ENCODE assay signal across 1 cellular context in the genomic region with DNA sequence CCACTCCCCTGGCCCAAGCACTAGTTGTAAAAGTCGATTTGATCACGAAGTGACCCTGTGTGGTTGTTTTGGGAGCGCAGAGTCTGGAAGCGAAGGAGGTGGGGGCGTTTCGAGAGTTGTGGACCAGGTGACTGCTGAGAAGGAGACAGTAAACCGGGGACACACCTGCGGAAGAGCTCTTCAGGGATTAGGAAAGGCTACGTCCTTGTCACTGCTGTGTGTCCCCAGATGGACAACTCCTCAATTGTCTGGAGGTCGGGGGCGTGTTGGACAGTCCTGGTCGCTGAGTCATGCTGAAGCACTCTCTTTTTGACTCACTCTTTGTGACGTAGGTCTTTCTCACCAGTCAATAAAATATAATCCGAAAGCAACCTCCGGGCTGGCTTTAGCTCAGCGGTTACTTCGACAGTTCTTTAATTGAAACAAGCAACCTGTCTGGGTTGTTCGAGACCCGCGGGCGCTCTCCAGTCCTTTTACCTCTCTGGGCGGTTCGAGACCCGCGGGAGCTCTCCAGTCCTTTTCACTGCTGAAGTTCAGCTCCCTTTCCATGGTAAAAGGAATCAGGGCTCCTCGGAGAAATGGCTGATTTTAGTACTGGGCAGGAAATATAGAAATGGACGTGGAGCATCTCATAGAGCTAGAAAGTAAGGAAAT.
TF ChIP-seq lines count a peak whose summit lies in the region.

No MANE protein-coding gene starts in this region.

TF ChIP-seq in GM12878, 131 proteins besides CTCF, POLR2A, EP300 and RAD21 (continued from another document and continues in another):
- TF ChIP-seq, protein P1, sequence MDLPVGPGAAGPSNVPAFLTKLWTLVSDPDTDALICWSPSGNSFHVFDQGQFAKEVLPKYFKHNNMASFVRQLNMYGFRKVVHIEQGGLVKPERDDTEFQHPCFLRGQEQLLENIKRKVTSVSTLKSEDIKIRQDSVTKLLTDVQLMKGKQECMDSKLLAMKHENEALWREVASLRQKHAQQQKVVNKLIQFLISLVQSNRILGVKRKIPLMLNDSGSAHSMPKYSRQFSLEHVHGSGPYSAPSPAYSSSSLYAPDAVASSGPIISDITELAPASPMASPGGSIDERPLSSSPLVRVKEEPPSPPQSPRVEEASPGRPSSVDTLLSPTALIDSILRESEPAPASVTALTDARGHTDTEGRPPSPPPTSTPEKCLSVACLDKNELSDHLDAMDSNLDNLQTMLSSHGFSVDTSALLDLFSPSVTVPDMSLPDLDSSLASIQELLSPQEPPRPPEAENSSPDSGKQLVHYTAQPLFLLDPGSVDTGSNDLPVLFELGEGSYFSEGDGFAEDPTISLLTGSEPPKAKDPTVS (IDR thresholded peaks at IDR 0.05; ENCODE audit: low read depth, low read length) = no peak
- TF ChIP-seq ZNF24 (IDR thresholded peaks at IDR 0.05) (peak; percentile 100), FOXM1 (IDR thresholded peaks at IDR 0.05; ENCODE audit: low read depth, low read length) (no peak), SIX5 (IDR thresholded peaks at IDR 0.05; ENCODE audit: low read depth, low read length, severe bottlenecking) (no peak), KDM1A (IDR thresholded peaks at IDR 0.05; ENCODE audit: borderline replicate concordance) (no peak), ZBED1 (IDR thresholded peaks at IDR 0.05; ENCODE audit: borderline replicate concordance) (peak; percentile 54; the same call in 1 of the 2 replicates), ETV6 (conservative IDR thresholded peaks at IDR 0.05 in 1 of 2, IDR thresholded peaks at IDR 0.05 in 1 of 2; ENCODE audit: borderline replicate concordance in 1 of 2, low read depth in 1 of 2) (peak in 1 of 2 experiments; percentile 60; a peak in 1 of 4 replicates), CREM (IDR thresholded peaks at IDR 0.05; ENCODE audit: low read depth) (peak; percentile 99), HCFC1 (IDR thresholded peaks at IDR 0.05; ENCODE audit: low read length) (no peak), ZNF207 (IDR thresholded peaks at IDR 0.05; ENCODE audit: borderline replicate concordance) (peak; percentile 95; the same call in 1 of the 2 replicates), CHD1 (IDR thresholded peaks at IDR 0.05; ENCODE audit: low read depth, low read length) (no peak), JUND (IDR thresholded peaks at IDR 0.05; ENCODE audit: low read depth, low read length) (peak; percentile 98), MTA3 (IDR thresholded peaks at IDR 0.05; ENCODE audit: borderline replicate concordance, low read length) (peak; percentile 79; the same call in 1 of the 2 replicates), MYB (IDR thresholded peaks at IDR 0.05; ENCODE audit: borderline replicate concordance, low read depth, low read length) (no peak), RELA (IDR thresholded peaks at IDR 0.05; ENCODE audit: borderline replicate concordance, partially characterized antibody) (peak; percentile 85), BCL11A (IDR thresholded peaks at IDR 0.05; ENCODE audit: low read depth, low read length) (peak; percentile 71), SP1 (IDR thresholded peaks at IDR 0.05; ENCODE audit: low read depth, low read length) (no peak), PAX5 (IDR thresholded peaks at IDR 0.05; ENCODE audit: borderline replicate concordance, low read depth, low read length) (peak; percentile 40; the same call in 1 of the 2 replicates), SREBF2 (IDR thresholded peaks at IDR 0.05; ENCODE audit: low read length) (peak; percentile 100), SREBF1 (IDR thresholded peaks at IDR 0.05; ENCODE audit: low read length) (no peak), MTA2 (IDR thresholded peaks at IDR 0.05; ENCODE audit: low read depth) (peak; percentile 75), CEBPB (IDR thresholded peaks at IDR 0.05; ENCODE audit: borderline replicate concordance in 1 of 2, low read depth in 2 of 2, low read length in 2 of 2) (no peak), NR2F1 (conservative IDR thresholded peaks at IDR 0.05) (peak; percentile 80), ZNF622 (IDR thresholded peaks at IDR 0.05) (no peak), IKZF2 (IDR thresholded peaks at IDR 0.05) (peak; percentile 88 to 92), SMC3 (IDR thresholded peaks at IDR 0.05; ENCODE audit: borderline replicate concordance, low read length) (no peak), NR2C1 (IDR thresholded peaks at IDR 0.05) (no peak), PAX8 (IDR thresholded peaks at IDR 0.05) (no peak), RCOR1 (conservative IDR thresholded peaks at IDR 0.05; ENCODE audit: low read depth, low read length) (peak; percentile 91), FOS (IDR thresholded peaks at IDR 0.05; ENCODE audit: borderline replicate concordance, extremely low read depth, insufficient read length) (no peak), PML (IDR thresholded peaks at IDR 0.05; ENCODE audit: low read length) (peak; percentile 88), TCF12 (IDR thresholded peaks at IDR 0.05; ENCODE audit: low read depth, low read length) (0 out of 2 replicates have a peak, but pooled peaks have one; percentile 21), ATF7 (IDR thresholded peaks at IDR 0.05; ENCODE audit: low read depth) (peak; percentile 98), CBX3 (IDR thresholded peaks at IDR 0.05; ENCODE audit: borderline replicate concordance, low read depth) (no peak), IRF4 (IDR thresholded peaks at IDR 0.05; ENCODE audit: low read depth, low read length) (peak; percentile 100)
- TF ChIP-seq, protein P2, sequence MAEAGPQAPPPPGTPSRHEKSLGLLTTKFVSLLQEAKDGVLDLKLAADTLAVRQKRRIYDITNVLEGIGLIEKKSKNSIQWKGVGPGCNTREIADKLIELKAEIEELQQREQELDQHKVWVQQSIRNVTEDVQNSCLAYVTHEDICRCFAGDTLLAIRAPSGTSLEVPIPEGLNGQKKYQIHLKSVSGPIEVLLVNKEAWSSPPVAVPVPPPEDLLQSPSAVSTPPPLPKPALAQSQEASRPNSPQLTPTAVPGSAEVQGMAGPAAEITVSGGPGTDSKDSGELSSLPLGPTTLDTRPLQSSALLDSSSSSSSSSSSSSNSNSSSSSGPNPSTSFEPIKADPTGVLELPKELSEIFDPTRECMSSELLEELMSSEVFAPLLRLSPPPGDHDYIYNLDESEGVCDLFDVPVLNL (IDR thresholded peaks at IDR 0.05; ENCODE audit: low read depth, low read length) = no peak
- TF ChIP-seq, protein P3, sequence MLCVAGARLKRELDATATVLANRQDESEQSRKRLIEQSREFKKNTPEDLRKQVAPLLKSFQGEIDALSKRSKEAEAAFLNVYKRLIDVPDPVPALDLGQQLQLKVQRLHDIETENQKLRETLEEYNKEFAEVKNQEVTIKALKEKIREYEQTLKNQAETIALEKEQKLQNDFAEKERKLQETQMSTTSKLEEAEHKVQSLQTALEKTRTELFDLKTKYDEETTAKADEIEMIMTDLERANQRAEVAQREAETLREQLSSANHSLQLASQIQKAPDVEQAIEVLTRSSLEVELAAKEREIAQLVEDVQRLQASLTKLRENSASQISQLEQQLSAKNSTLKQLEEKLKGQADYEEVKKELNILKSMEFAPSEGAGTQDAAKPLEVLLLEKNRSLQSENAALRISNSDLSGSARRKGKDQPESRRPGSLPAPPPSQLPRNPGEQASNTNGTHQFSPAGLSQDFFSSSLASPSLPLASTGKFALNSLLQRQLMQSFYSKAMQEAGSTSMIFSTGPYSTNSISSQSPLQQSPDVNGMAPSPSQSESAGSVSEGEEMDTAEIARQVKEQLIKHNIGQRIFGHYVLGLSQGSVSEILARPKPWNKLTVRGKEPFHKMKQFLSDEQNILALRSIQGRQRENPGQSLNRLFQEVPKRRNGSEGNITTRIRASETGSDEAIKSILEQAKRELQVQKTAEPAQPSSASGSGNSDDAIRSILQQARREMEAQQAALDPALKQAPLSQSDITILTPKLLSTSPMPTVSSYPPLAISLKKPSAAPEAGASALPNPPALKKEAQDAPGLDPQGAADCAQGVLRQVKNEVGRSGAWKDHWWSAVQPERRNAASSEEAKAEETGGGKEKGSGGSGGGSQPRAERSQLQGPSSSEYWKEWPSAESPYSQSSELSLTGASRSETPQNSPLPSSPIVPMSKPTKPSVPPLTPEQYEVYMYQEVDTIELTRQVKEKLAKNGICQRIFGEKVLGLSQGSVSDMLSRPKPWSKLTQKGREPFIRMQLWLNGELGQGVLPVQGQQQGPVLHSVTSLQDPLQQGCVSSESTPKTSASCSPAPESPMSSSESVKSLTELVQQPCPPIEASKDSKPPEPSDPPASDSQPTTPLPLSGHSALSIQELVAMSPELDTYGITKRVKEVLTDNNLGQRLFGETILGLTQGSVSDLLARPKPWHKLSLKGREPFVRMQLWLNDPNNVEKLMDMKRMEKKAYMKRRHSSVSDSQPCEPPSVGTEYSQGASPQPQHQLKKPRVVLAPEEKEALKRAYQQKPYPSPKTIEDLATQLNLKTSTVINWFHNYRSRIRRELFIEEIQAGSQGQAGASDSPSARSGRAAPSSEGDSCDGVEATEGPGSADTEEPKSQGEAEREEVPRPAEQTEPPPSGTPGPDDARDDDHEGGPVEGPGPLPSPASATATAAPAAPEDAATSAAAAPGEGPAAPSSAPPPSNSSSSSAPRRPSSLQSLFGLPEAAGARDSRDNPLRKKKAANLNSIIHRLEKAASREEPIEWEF (IDR thresholded peaks at IDR 0.05; ENCODE audit: insufficient replicate concordance, low read depth, low read length) = no peak
- TF ChIP-seq, protein P4, sequence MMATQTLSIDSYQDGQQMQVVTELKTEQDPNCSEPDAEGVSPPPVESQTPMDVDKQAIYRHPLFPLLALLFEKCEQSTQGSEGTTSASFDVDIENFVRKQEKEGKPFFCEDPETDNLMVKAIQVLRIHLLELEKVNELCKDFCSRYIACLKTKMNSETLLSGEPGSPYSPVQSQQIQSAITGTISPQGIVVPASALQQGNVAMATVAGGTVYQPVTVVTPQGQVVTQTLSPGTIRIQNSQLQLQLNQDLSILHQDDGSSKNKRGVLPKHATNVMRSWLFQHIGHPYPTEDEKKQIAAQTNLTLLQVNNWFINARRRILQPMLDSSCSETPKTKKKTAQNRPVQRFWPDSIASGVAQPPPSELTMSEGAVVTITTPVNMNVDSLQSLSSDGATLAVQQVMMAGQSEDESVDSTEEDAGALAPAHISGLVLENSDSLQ (IDR thresholded peaks at IDR 0.05) = peak; percentile 60; the same call in 1 of the 2 replicates
- TF ChIP-seq, protein P5, sequence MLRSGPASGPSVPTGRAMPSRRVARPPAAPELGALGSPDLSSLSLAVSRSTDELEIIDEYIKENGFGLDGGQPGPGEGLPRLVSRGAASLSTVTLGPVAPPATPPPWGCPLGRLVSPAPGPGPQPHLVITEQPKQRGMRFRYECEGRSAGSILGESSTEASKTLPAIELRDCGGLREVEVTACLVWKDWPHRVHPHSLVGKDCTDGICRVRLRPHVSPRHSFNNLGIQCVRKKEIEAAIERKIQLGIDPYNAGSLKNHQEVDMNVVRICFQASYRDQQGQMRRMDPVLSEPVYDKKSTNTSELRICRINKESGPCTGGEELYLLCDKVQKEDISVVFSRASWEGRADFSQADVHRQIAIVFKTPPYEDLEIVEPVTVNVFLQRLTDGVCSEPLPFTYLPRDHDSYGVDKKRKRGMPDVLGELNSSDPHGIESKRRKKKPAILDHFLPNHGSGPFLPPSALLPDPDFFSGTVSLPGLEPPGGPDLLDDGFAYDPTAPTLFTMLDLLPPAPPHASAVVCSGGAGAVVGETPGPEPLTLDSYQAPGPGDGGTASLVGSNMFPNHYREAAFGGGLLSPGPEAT (IDR thresholded peaks at IDR 0.05; ENCODE audit: low read depth) = peak; percentile 45; the same call in 1 of the 2 replicates
- TF ChIP-seq, protein P6, sequence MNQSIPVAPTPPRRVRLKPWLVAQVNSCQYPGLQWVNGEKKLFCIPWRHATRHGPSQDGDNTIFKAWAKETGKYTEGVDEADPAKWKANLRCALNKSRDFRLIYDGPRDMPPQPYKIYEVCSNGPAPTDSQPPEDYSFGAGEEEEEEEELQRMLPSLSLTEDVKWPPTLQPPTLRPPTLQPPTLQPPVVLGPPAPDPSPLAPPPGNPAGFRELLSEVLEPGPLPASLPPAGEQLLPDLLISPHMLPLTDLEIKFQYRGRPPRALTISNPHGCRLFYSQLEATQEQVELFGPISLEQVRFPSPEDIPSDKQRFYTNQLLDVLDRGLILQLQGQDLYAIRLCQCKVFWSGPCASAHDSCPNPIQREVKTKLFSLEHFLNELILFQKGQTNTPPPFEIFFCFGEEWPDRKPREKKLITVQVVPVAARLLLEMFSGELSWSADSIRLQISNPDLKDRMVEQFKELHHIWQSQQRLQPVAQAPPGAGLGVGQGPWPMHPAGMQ (IDR thresholded peaks at IDR 0.05; ENCODE audit: borderline replicate concordance) = no peak
- TF ChIP-seq, protein P7, sequence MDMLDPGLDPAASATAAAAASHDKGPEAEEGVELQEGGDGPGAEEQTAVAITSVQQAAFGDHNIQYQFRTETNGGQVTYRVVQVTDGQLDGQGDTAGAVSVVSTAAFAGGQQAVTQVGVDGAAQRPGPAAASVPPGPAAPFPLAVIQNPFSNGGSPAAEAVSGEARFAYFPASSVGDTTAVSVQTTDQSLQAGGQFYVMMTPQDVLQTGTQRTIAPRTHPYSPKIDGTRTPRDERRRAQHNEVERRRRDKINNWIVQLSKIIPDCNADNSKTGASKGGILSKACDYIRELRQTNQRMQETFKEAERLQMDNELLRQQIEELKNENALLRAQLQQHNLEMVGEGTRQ (IDR thresholded peaks at IDR 0.05; ENCODE audit: borderline replicate concordance, low read depth, low read length) = no peak
- TF ChIP-seq, protein P8, sequence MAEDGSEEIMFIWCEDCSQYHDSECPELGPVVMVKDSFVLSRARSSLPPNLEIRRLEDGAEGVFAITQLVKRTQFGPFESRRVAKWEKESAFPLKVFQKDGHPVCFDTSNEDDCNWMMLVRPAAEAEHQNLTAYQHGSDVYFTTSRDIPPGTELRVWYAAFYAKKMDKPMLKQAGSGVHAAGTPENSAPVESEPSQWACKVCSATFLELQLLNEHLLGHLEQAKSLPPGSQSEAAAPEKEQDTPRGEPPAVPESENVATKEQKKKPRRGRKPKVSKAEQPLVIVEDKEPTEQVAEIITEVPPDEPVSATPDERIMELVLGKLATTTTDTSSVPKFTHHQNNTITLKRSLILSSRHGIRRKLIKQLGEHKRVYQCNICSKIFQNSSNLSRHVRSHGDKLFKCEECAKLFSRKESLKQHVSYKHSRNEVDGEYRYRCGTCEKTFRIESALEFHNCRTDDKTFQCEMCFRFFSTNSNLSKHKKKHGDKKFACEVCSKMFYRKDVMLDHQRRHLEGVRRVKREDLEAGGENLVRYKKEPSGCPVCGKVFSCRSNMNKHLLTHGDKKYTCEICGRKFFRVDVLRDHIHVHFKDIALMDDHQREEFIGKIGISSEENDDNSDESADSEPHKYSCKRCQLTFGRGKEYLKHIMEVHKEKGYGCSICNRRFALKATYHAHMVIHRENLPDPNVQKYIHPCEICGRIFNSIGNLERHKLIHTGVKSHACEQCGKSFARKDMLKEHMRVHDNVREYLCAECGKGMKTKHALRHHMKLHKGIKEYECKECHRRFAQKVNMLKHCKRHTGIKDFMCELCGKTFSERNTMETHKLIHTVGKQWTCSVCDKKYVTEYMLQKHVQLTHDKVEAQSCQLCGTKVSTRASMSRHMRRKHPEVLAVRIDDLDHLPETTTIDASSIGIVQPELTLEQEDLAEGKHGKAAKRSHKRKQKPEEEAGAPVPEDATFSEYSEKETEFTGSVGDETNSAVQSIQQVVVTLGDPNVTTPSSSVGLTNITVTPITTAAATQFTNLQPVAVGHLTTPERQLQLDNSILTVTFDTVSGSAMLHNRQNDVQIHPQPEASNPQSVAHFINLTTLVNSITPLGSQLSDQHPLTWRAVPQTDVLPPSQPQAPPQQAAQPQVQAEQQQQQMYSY (CRISPR knock-in tag; IDR thresholded peaks at IDR 0.05) = no peak
- TF ChIP-seq, protein P9, sequence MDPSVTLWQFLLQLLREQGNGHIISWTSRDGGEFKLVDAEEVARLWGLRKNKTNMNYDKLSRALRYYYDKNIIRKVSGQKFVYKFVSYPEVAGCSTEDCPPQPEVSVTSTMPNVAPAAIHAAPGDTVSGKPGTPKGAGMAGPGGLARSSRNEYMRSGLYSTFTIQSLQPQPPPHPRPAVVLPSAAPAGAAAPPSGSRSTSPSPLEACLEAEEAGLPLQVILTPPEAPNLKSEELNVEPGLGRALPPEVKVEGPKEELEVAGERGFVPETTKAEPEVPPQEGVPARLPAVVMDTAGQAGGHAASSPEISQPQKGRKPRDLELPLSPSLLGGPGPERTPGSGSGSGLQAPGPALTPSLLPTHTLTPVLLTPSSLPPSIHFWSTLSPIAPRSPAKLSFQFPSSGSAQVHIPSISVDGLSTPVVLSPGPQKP (IDR thresholded peaks at IDR 0.05; ENCODE audit: low read depth, low read length) = no peak
